Comparison of ENCODE assay signal across 8 cellular contexts in the genomic region with DNA sequence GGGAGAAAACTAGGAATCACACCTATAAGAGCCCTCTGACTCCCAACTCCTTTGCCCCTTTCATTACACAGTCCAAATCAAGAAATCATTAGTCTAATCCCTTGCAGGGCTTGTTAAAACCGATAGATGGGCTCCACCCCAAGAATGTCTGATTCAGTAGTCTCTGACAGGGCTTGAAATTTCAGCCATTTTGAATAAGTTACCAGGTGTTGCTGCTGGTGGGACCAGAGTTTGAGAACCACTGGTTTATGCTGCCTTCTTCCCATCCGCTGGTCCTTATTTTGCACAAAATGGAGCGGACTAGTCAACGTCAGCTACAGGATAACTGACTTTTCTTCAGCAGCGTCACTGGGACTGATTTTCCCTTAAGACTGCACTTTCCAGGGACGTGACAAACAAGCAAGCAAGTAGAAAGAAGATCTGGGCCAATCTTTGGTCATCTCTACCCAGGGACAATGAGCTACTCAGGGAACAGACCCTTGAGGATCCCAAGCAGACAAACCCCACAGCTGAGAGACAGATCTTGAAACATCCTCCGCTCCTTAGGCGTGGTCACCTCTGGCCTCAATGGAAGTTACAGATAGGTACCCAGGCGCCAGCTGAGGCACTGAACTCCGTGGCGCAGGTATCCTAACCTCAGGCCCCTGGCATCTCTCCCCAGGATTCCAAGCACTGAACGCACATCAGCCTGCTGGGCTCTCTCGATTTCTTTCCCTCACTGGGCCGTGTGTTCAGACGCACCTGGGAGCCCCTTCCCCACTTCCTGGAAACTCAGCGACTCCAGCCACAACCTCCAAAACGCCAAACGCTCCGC. TPM values are rescaled to one million over a fixed set of nuclear protein-coding genes. Genes with fewer than 3 reads are reported as not detected.
DNase-seq lines count a peak whose midpoint lies in the region; ATAC-seq, FAIRE-seq and TF ChIP-seq lines count a peak whose summit lies in the region.

No MANE protein-coding gene starts in this region.

- no peaks in the 10 kb centered on the region for H3K9me3 ChIP-seq in DND-41 (ENCODE audit: insufficient read depth, low read length, severe bottlenecking)
- no peaks in the 10 kb centered on the region for H3K9me3 ChIP-seq in OCI-LY7 (ENCODE audit: low read length)
- H3K9me3 ChIP-seq in pancreas: no peaks in the 10 kb centered on the region

- FAIRE-seq in pancreas (lab: Jason Lieb, UNC): no peak

- DNase-seq in DND-41: peak; percentile 18
- peak; percentile 4 for DNase-seq in OCI-LY7 (ENCODE audit: low spot score)
- DNase-seq in epithelial cell of proximal tubule (ENCODE audit: low read depth): no peak
- DNase-seq in pancreas: no peak
- no peak for DNase-seq in germinal center (ENCODE audit: low spot score)
- DNase-seq in nucleus accumbens (lab: John Stamatoyannopoulos, UW): no peak

- ATAC-seq in DND-41 (ENCODE audit: insufficient read depth, low read depth) (no peak), pancreas (peak in 1 of 4 donors; percentile 6), GM21786 (IDR thresholded peaks at IDR 0.05; ENCODE audit: unreplicated experiment) (no peak), GM18861 (IDR thresholded peaks at IDR 0.05; ENCODE audit: unreplicated experiment) (no peak)

- TF ChIP-seq CTCF in DND-41 (IDR thresholded peaks at IDR 0.05; ENCODE audit: borderline replicate concordance, extremely low read depth, low read length, poor library complexity, severe bottlenecking) (no peak), OCI-LY7 (conservative IDR thresholded peaks at IDR 0.05; ENCODE audit: low read length) (no peak), epithelial cell of proximal tubule (conservative IDR thresholded peaks at IDR 0.05; ENCODE audit: low read depth, low read length) (no peak), pancreas (IDR thresholded peaks at IDR 0.05) (no peak)

- H3K4me3 ChIP-seq in DND-41 (ENCODE audit: low read depth in 1 of 2, low read length in 2 of 2): peak overlapping the region; percentile 90 to 96; a peak in 3 of 4 replicates
- peak overlapping the region; percentile 92 for H3K4me3 ChIP-seq in OCI-LY7 (ENCODE audit: low read depth, low read length, poor library complexity, severe bottlenecking)
- peak overlapping the region; percentile 80 for H3K4me3 ChIP-seq in epithelial cell of proximal tubule (ENCODE audit: low read depth, low read length)
- peak overlapping the region; percentile 78 to 100 (median 88) for H3K4me3 ChIP-seq in pancreas

- H2AFZ ChIP-seq in DND-41 (ENCODE audit: low read depth, low read length) (peak overlapping the region; percentile 97), OCI-LY7 (ENCODE audit: low read length) (peak overlapping the region; percentile 60; the same call in 1 of the 2 replicates)

- H3K79me2 ChIP-seq in DND-41 (ENCODE audit: insufficient read depth, low read length) (peaks cover 90% of the 10 kb centered on the region), OCI-LY7 (ENCODE audit: insufficient read depth, low read depth, low read length) (peaks cover 59% of the 10 kb centered on the region)

- H3K27ac ChIP-seq in DND-41 (ENCODE audit: low read length) (peak overlapping the region; percentile 95), OCI-LY7 (ENCODE audit: low read depth, low read length, poor library complexity, severe bottlenecking) (no peak overlapping the region), pancreas (no peak overlapping the region)

- CTCF ChIA-PET in OCI-LY7 (lab: Charles Lee; ENCODE audit: unreplicated experiment): no interaction called here

- peaks cover 44% of the 10 kb centered on the region for H3K4me1 ChIP-seq in DND-41 (ENCODE audit: insufficient read depth, low read length)
- peaks cover 22% of the 10 kb centered on the region for H3K4me1 ChIP-seq in OCI-LY7 (ENCODE audit: insufficient read depth, low read length, poor library complexity, severe bottlenecking)
- H3K4me1 ChIP-seq in pancreas: peaks cover 0 to 16% (median 7%) of the 10 kb centered on the region in 3 donors

- POLR2A ChIA-PET in OCI-LY7 (lab: Charles Lee): interaction anchor here (0.9 to 1.4 kb wide), 2 partner anchors 9 to 18 kb away, joined by 3 to 4 read pairs; no protein-coding TSS in a partner anchor

- peak overlapping the region; percentile 99 for H3K4me2 ChIP-seq in DND-41 (ENCODE audit: insufficient read depth, low read length)
- H3K4me2 ChIP-seq in OCI-LY7 (ENCODE audit: low read length): peak overlapping the region; percentile 83

- 14% methylated on average over 19 of the region's 19 CpGs for WGBS in pancreas, 2 donors

- BruUV-seq in OCI-LY7 (replicated peaks; lab: Mats Ljungman, UMichigan): no TSS peak

- H4K20me1 ChIP-seq in DND-41 (ENCODE audit: insufficient read depth, low read length) (peaks cover 13% of the 10 kb centered on the region; the same call in 1 of the 2 replicates), OCI-LY7 (ENCODE audit: insufficient read depth, low read length) (peaks cover 8% of the 10 kb centered on the region; the same call in 1 of the 2 replicates)

- peaks cover 8% of the 10 kb centered on the region for H3K36me3 ChIP-seq in DND-41 (ENCODE audit: insufficient read depth, low read length)
- no peaks in the 10 kb centered on the region for H3K36me3 ChIP-seq in OCI-LY7 (ENCODE audit: insufficient read depth, low read length)
- no peaks in the 10 kb centered on the region for H3K36me3 ChIP-seq in pancreas

- no peaks in the 10 kb centered on the region for H3K27me3 ChIP-seq in DND-41 (ENCODE audit: insufficient read depth, low read length, poor library complexity)
- H3K27me3 ChIP-seq in pancreas: no peaks in the 10 kb centered on the region

- peak overlapping the region; percentile 69 for H3K9ac ChIP-seq in DND-41 (ENCODE audit: low read depth, low read length)

- intact Hi-C loops in OCI-LY7 (cut with micrococcal nuclease; ENCODE audit: unreplicated experiment): no loop called here
- intact Hi-C loops in pancreas (cut with DNase I): no loop called here

- no peaks in the 10 kb centered on the region for H3K9me2 ChIP-seq in OCI-LY7 (ENCODE audit: insufficient read depth, low read length)

RNA-seq across cellular contexts. Expression of a gene that starts 0.9 kb away (rescaled TPM):
- total RNA-seq in OCI-LY7 (2014; rRNA removed; shearing (Covaris generic)): 26.4 and 28.1 TPM in 2 replicates
- total RNA-seq in OCI-LY7 (2022) (43.5 and 45.7 TPM in 2 replicates), epithelial cell of proximal tubule (38.1 and 43.8 TPM in 2 replicates), pancreas (10 to 100 TPM in 4 of 6 donors, 1 to 10 TPM in 2; 6.7 to 16.7 (median 10.7) TPM)
- 10 to 100 TPM in 1 of 2 donors, 1 to 10 TPM in 1; 9.6 to 12.5 TPM for polyA plus RNA-seq in pancreas

RNA-seq across cellular contexts. Expression of a gene that starts 1.2 kb away (rescaled TPM):
- 21.2 and 32.6 TPM in 2 replicates for total RNA-seq in OCI-LY7 (2014; rRNA removed; shearing (Covaris generic))
- total RNA-seq in OCI-LY7 (2022): 27.8 and 32.7 TPM in 2 replicates
- 26.6 and 40.3 TPM in 2 replicates for total RNA-seq in epithelial cell of proximal tubule
- total RNA-seq in pancreas: 10 to 100 TPM; 10.9 to 25.6 (median 15.1) TPM
- 10 to 100 TPM in 1 of 2 donors, 1 to 10 TPM in 1; 9.8 to 12.6 TPM for polyA plus RNA-seq in pancreas

Comparison
In these comparisons a context has a peak if more than half of its experiments do, and no peak if none do; other contexts are left out.
1. DNase-seq: peak in DND-41 (single experiment) and OCI-LY7 (single experiment); none in epithelial cell of proximal tubule (single experiment), pancreas (0 of 6), germinal center (single experiment) and nucleus accumbens (0 of 56).
2. Peak in every context shown above with its lines, with median percentiles within 50 percentile points of each other: H3K4me3 ChIP-seq.